ENCODE assay signal across 35 cellular contexts in genomic region chr9:115627511-115627910, GRCh38.
"Had no signal": no experiment of that assay in that cellular context is flagged by ENCODE, and none has a peak within 500 bp of the region (broad histone marks: within the 10 kb centered on the region; RNA-seq: fewer than 3 reads in every experiment).

No MANE protein-coding gene starts in this region.

- H3K36me3 ChIP-seq: ascending aorta, cardiac muscle cell had no signal

- H3K9me3 ChIP-seq: ascending aorta had no signal

- H3K4me3 Mint-ChIP-seq: activated B cell treated with CpG ODN at 0.5 μM for 24 hours; activated CD4-positive, alpha-beta memory T cell treated with anti-CD3 and anti-CD28 coated beads for 36 hours; activated CD4-positive, alpha-beta T cell treated with anti-CD3 and anti-CD28 coated beads, Interleukin-2, amount 10 ng/mL, durations not matched to agents 24 days and 14 days; activated CD8-positive, alpha-beta T cell treated with anti-CD3 and anti-CD28 coated beads for 36 hours; activated naive CD4-positive, alpha-beta T cell treated with anti-CD3 and anti-CD28 coated beads for 36 hours; activated naive CD4-positive, alpha-beta T cell treated with anti-CD3 and anti-CD28 coated beads, Interleukin-2, amount 50 U/mL, for 24 hours; activated naive CD8-positive, alpha-beta T cell; activated naive CD8-positive, alpha-beta T cell treated with anti-CD3 and anti-CD28 coated beads, Interleukin-2, amount 10 ng/mL, durations not matched to agents 7 days and 5 days; activated naive CD8-positive, alpha-beta T cell treated with anti-CD3 and anti-CD28 coated beads, Interleukin-2, amount 50 U/mL, for 24 hours; activated T-cell treated with anti-CD3 and anti-CD28 coated beads, Interleukin-2, amount 50 U/mL, for 4 hours; activated T-cell treated with anti-CD3 and anti-CD28 coated beads, Interleukin-2, amount 50 U/mL, for 72 hours; activated T-helper 1 cell treated with anti-CD3 and anti-CD28 coated beads, Interleukin-12 subunit alpha, Interleukin-12 subunit beta, Interleukin-2, Interleukin-4 antibody, amounts not matched to agents 30 ng/mL and 10 ng/mL and 1 ng/mL, durations not matched to agents 14 hours and 24 hours and 36 hours; activated T-helper 17 cell treated with anti-CD3 and anti-CD28 coated beads, Interleukin-2, amount 50 U/mL, for 72 hours; brain; central memory CD8-positive, alpha-beta T cell; T-helper 1 cell treated with Interleukin-12 subunit alpha and Interleukin-12 subunit beta and Interleukin-4 antibody, amounts not matched to agents 30 μg/mL and 1 μg/mL, for 36 hours; T-helper 2 cell treated with Interferon-gamma antibody and Interleukin-4, amounts not matched to agents 5 μg/mL and 100 μg/mL, for 36 hours had no signal

- H3K4me3 ChIP-seq: ascending aorta, cardiac muscle cell had no signal

- H3K9me3 Mint-ChIP-seq: activated B cell treated with CpG ODN at 0.5 μM for 24 hours; activated CD4-positive, alpha-beta memory T cell treated with anti-CD3 and anti-CD28 coated beads for 36 hours; activated CD4-positive, alpha-beta T cell treated with anti-CD3 and anti-CD28 coated beads, Interleukin-2, amount 10 ng/mL, durations not matched to agents 24 days and 14 days; activated CD8-positive, alpha-beta T cell treated with anti-CD3 and anti-CD28 coated beads for 36 hours; activated naive CD4-positive, alpha-beta T cell treated with anti-CD3 and anti-CD28 coated beads for 36 hours; activated naive CD4-positive, alpha-beta T cell treated with anti-CD3 and anti-CD28 coated beads, Interleukin-2, amount 50 U/mL, for 24 hours; activated naive CD8-positive, alpha-beta T cell treated with anti-CD3 and anti-CD28 coated beads, Interleukin-2, amount 10 ng/mL, durations not matched to agents 7 days and 5 days; activated naive CD8-positive, alpha-beta T cell treated with anti-CD3 and anti-CD28 coated beads, Interleukin-2, amount 50 U/mL, for 24 hours; activated T-cell treated with anti-CD3 and anti-CD28 coated beads, Interleukin-2, amount 50 U/mL, for 4 hours; activated T-cell treated with anti-CD3 and anti-CD28 coated beads, Interleukin-2, amount 50 U/mL, for 72 hours; activated T-helper 1 cell treated with anti-CD3 and anti-CD28 coated beads, Interleukin-12 subunit alpha, Interleukin-12 subunit beta, Interleukin-2, Interleukin-4 antibody, amounts not matched to agents 30 ng/mL and 10 ng/mL and 1 ng/mL, durations not matched to agents 14 hours and 24 hours and 36 hours; activated T-helper 17 cell treated with anti-CD3 and anti-CD28 coated beads, Interleukin-2, amount 50 U/mL, for 72 hours; brain; central memory CD8-positive, alpha-beta T cell; T-helper 1 cell treated with Interleukin-12 subunit alpha and Interleukin-12 subunit beta and Interleukin-4 antibody, amounts not matched to agents 30 μg/mL and 1 μg/mL, for 36 hours; T-helper 2 cell treated with Interferon-gamma antibody and Interleukin-4, amounts not matched to agents 5 μg/mL and 100 μg/mL, for 36 hours had no signal

- H3K4me1 Mint-ChIP-seq: activated B cell treated with CpG ODN at 0.5 μM for 24 hours; activated CD4-positive, alpha-beta T cell treated with anti-CD3 and anti-CD28 coated beads, Interleukin-2, amount 10 ng/mL, durations not matched to agents 24 days and 14 days; activated naive CD4-positive, alpha-beta T cell treated with anti-CD3 and anti-CD28 coated beads, Interleukin-2, amount 50 U/mL, for 24 hours; activated naive CD8-positive, alpha-beta T cell treated with anti-CD3 and anti-CD28 coated beads, Interleukin-2, amount 10 ng/mL, durations not matched to agents 7 days and 5 days; activated naive CD8-positive, alpha-beta T cell treated with anti-CD3 and anti-CD28 coated beads, Interleukin-2, amount 50 U/mL, for 24 hours; activated T-helper 17 cell treated with anti-CD3 and anti-CD28 coated beads, Interleukin-2, amount 50 U/mL, for 72 hours; central memory CD8-positive, alpha-beta T cell had no signal

- H3K27ac ChIP-seq: ascending aorta, cardiac muscle cell had no signal

- DNase-seq: activated B cell treated with CpG ODN at 0.5 μM for 24 hours; activated CD4-positive, alpha-beta memory T cell treated with anti-CD3 and anti-CD28 coated beads for 36 hours; activated CD4-positive, alpha-beta T cell treated with anti-CD3 and anti-CD28 coated beads for 4 hours; activated CD4-positive, alpha-beta T cell treated with anti-CD3 and anti-CD28 coated beads, Interleukin-2, amount 10 ng/mL, durations not matched to agents 24 days and 14 days; activated CD4-positive, alpha-beta T cell treated with anti-CD3 and anti-CD28 coated beads, Interleukin-2, amount 50 U/mL, for 1 hour; activated CD4-positive, alpha-beta T cell treated with anti-CD3 and anti-CD28 coated beads, Interleukin-2, amount 50 U/mL, for 4 hours; activated CD4-positive, CD25-positive, alpha-beta regulatory T cell treated with anti-CD3 and anti-CD28 coated beads, Interleukin-2, amount 50 U/mL, for 72 hours; activated CD8-positive, alpha-beta memory T cell treated with anti-CD3 and anti-CD28 coated beads, Interleukin-2, amount 50 U/mL, for 4 hours; activated CD8-positive, alpha-beta T cell treated with anti-CD3 and anti-CD28 coated beads for 36 hours; activated effector memory CD4-positive, alpha-beta T cell treated with anti-CD3 and anti-CD28 coated beads, Interleukin-2, amount 50 U/mL, for 16 hours; activated gamma-delta T cell treated with Interleukin-2 at 50 U/mL for 16 hours; activated naive CD4-positive, alpha-beta T cell; activated naive CD4-positive, alpha-beta T cell treated with anti-CD3 and anti-CD28 coated beads for 36 hours; activated naive CD8-positive, alpha-beta T cell treated with anti-CD3 and anti-CD28 coated beads, Interleukin-2, amount 10 ng/mL, durations not matched to agents 7 days and 5 days; activated naive CD8-positive, alpha-beta T cell treated with anti-CD3 and anti-CD28 coated beads, Interleukin-2, amount 50 U/mL, for 24 hours; activated T-cell treated with anti-CD3 and anti-CD28 coated beads for 4 hours; activated T-cell treated with anti-CD3 and anti-CD28 coated beads, Interleukin-2, amount 50 U/mL, for 1 hour; activated T-cell treated with anti-CD3 and anti-CD28 coated beads, Interleukin-2, amount 50 U/mL, for 4 hours; activated T-cell treated with anti-CD3 and anti-CD28 coated beads, Interleukin-2, amount 50 U/mL, for 72 hours; amygdala; anterior cingulate cortex; caudate nucleus; T-helper 1 cell; T-helper 2 cell; T-helper 9 cell had no signal

- ATAC-seq: activated CD8-positive, alpha-beta T cell treated with anti-CD3 and anti-CD28 coated beads for 36 hours; activated naive CD8-positive, alpha-beta T cell treated with anti-CD3 and anti-CD28 coated beads, Interleukin-2, amount 50 U/mL, for 24 hours; activated T-cell treated with anti-CD3 and anti-CD28 coated beads, Interleukin-2, amount 50 U/mL, for 4 hours; activated T-cell treated with anti-CD3 and anti-CD28 coated beads, Interleukin-2, amount 50 U/mL, for 72 hours; activated T-helper 17 cell treated with anti-CD3 and anti-CD28 coated beads, Interleukin-2, amount 50 U/mL, for 72 hours had no signal

- H3K27me3 ChIP-seq: ascending aorta, cardiac muscle cell had no signal

- H3K36me3 Mint-ChIP-seq: activated CD4-positive, alpha-beta memory T cell treated with anti-CD3 and anti-CD28 coated beads for 36 hours; activated naive CD4-positive, alpha-beta T cell treated with anti-CD3 and anti-CD28 coated beads, Interleukin-2, amount 50 U/mL, for 24 hours; activated naive CD8-positive, alpha-beta T cell; activated naive CD8-positive, alpha-beta T cell treated with anti-CD3 and anti-CD28 coated beads, Interleukin-2, amount 10 ng/mL, durations not matched to agents 7 days and 5 days; brain had no signal

- H3K4me1 ChIP-seq: ascending aorta had no signal

- H3K27ac Mint-ChIP-seq: activated B cell treated with CpG ODN at 0.5 μM for 24 hours; activated CD4-positive, alpha-beta memory T cell treated with anti-CD3 and anti-CD28 coated beads for 36 hours; activated CD4-positive, alpha-beta T cell treated with anti-CD3 and anti-CD28 coated beads, Interleukin-2, amount 10 ng/mL, durations not matched to agents 24 days and 14 days; activated CD8-positive, alpha-beta T cell treated with anti-CD3 and anti-CD28 coated beads for 36 hours; activated naive CD4-positive, alpha-beta T cell treated with anti-CD3 and anti-CD28 coated beads for 36 hours; activated naive CD4-positive, alpha-beta T cell treated with anti-CD3 and anti-CD28 coated beads, Interleukin-2, amount 50 U/mL, for 24 hours; activated naive CD8-positive, alpha-beta T cell; activated naive CD8-positive, alpha-beta T cell treated with anti-CD3 and anti-CD28 coated beads, Interleukin-2, amount 10 ng/mL, durations not matched to agents 7 days and 5 days; activated naive CD8-positive, alpha-beta T cell treated with anti-CD3 and anti-CD28 coated beads, Interleukin-2, amount 50 U/mL, for 24 hours; activated T-cell treated with anti-CD3 and anti-CD28 coated beads, Interleukin-2, amount 50 U/mL, for 72 hours; activated T-helper 1 cell treated with anti-CD3 and anti-CD28 coated beads, Interleukin-12 subunit alpha, Interleukin-12 subunit beta, Interleukin-2, Interleukin-4 antibody, amounts not matched to agents 30 ng/mL and 10 ng/mL and 1 ng/mL, durations not matched to agents 14 hours and 24 hours and 36 hours; activated T-helper 17 cell treated with anti-CD3 and anti-CD28 coated beads, Interleukin-2, amount 50 U/mL, for 72 hours; brain; T-helper 1 cell treated with Interleukin-12 subunit alpha and Interleukin-12 subunit beta and Interleukin-4 antibody, amounts not matched to agents 30 μg/mL and 1 μg/mL, for 36 hours; T-helper 2 cell treated with Interferon-gamma antibody and Interleukin-4, amounts not matched to agents 5 μg/mL and 100 μg/mL, for 36 hours had no signal

- H3K27me3 Mint-ChIP-seq: activated CD4-positive, alpha-beta memory T cell treated with anti-CD3 and anti-CD28 coated beads for 36 hours; activated CD4-positive, alpha-beta T cell treated with anti-CD3 and anti-CD28 coated beads, Interleukin-2, amount 10 ng/mL, durations not matched to agents 24 days and 14 days; activated CD8-positive, alpha-beta T cell treated with anti-CD3 and anti-CD28 coated beads for 36 hours; activated naive CD8-positive, alpha-beta T cell treated with anti-CD3 and anti-CD28 coated beads, Interleukin-2, amount 10 ng/mL, durations not matched to agents 7 days and 5 days; brain had no signal
